Comparison of ENCODE assay signal across 8 cellular contexts in the genomic region with DNA sequence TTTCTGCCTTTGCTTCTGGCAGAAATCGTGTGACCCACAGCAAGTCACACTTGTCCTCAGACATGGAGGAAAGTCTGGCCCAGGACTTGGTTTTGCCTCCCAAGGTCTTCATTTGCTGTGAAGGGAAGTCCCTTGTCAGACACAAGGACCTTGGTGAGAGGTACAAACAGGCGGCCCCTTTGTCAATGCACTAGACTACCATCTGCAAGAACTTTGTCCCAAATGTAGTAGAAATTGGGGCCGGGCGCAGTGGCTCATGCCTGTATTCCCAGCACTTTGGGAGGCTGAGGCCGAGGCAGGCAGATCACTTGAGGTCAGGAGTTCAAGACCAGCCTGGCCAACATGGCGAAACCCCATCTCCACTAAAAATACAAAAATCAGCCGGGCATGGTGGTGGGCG. TPM values are rescaled to one million over a fixed set of nuclear protein-coding genes. Genes with fewer than 3 reads are reported as not detected.
DNase-seq lines count a peak whose midpoint lies in the region; ATAC-seq, FAIRE-seq and TF ChIP-seq lines count a peak whose summit lies in the region.
"Not testable (repeated sequence)": the region's sequence is repeated elsewhere in the genome, so short reads cannot be mapped to it uniquely, and the experiment has no call there.

No MANE protein-coding gene starts in this region.

- H3K36me3 ChIP-seq in BLaER1 (peaks cover 43% of the 10 kb centered on the region), RWPE2 (ENCODE audit: low read depth) (peaks cover 44% of the 10 kb centered on the region), K562 (ENCODE audit: control insufficient read depth, insufficient read depth, low read length) (peaks cover 56% of the 10 kb centered on the region; the same call in 2 of the 3 replicates), esophagus muscularis mucosa (peaks cover 0 to 41% (median 21%) of the 10 kb centered on the region in 4 donors), stomach (peaks cover 0 to 43% (median 35%) of the 10 kb centered on the region in 4 donors)

- not testable (repeated sequence) for H3K27ac ChIP-seq in BLaER1
- peak overlapping the region; percentile 92 for H3K27ac ChIP-seq in RWPE2 (ENCODE audit: poor library complexity, severe bottlenecking)
- H3K27ac ChIP-seq in K562 (ENCODE audit: extremely low read depth, low read depth, low read length), result peak overlapping the region; percentile 76
- H3K27ac ChIP-seq in esophagus muscularis mucosa (replicated peaks in 1 of 4), result peak overlapping the region; percentile 88 to 93 (median 91)
- peak overlapping the region in 4 of 5 donors; percentile 83 to 92 (median 88) for H3K27ac ChIP-seq in stomach

- peak overlapping the region; percentile 88 for H3K4me3 Mint-ChIP-seq in activated T-cell treated with anti-CD3 and anti-CD28 coated beads, Interleukin-2, amount 50 U/mL, for 4 hours
- H3K4me3 Mint-ChIP-seq in nephron progenitor cell, result peak overlapping the region; percentile 60

- intact Hi-C loops in K562 (cut with micrococcal nuclease), result loop anchor here (10.0 kb wide), 2 partner anchors 219 to 369 kb away; partner anchors contain the start of genes HDAC6 and OTUD5
- intact Hi-C loops in esophagus muscularis mucosa (cut with DNase I); stomach (cut with DNase I; ENCODE audit: low total_unique reads): not testable (repeated sequence)

- not testable (repeated sequence) for H3K9me1 ChIP-seq in K562 (ENCODE audit: control insufficient read depth, insufficient read depth, low read length)

- ATAC-seq in RWPE2 (ENCODE audit: low read depth); activated T-cell treated with anti-CD3 and anti-CD28 coated beads, Interleukin-2, amount 50 U/mL, for 4 hours; K562: not testable (repeated sequence)

- not testable (repeated sequence) for H3K4me3 ChIP-seq in BLaER1; RWPE2 (ENCODE audit: severe bottlenecking); esophagus muscularis mucosa
- H3K4me3 ChIP-seq in HFF-Myc (replicated peaks; ENCODE audit: low read depth, low read length), result peak overlapping the region; percentile 65
- peak overlapping the region; percentile 57 for H3K4me3 ChIP-seq in K562
- H3K4me3 ChIP-seq in stomach, result peak overlapping the region in 1 of 4 donors; percentile 66

- 78% methylated on average over 7 of the region's 8 CpGs for WGBS in K562 (ENCODE audit: insufficient coverage, low coverage, missing lambda C conversion rate)
- 89% methylated on average over 8 of the region's 8 CpGs for WGBS in esophagus muscularis mucosa
- WGBS in stomach, 5 donors, result 73 to 95% (median 92%) methylated on average over 3 to 8 of the region's 8 CpGs

- TF ChIP-seq EP300 in K562 (IDR thresholded peaks at IDR 0.05; ENCODE audit: low read length); esophagus muscularis mucosa (IDR thresholded peaks at IDR 0.05); stomach (IDR thresholded peaks at IDR 0.05): not testable (repeated sequence)

- H4K20me1 ChIP-seq in BLaER1; K562 (replicated peaks; ENCODE audit: control insufficient read depth, insufficient read depth, low read length): not testable (repeated sequence)

- H3K4me1 ChIP-seq in BLaER1, result peaks cover 20% of the 10 kb centered on the region
- peaks cover 30% of the 10 kb centered on the region for H3K4me1 ChIP-seq in RWPE2 (ENCODE audit: insufficient read depth, poor library complexity, severe bottlenecking)
- H3K4me1 ChIP-seq in K562 (replicated peaks in 1 of 2; ENCODE audit: control insufficient read depth in 2 of 2, insufficient read depth in 2 of 2, low read length in 2 of 2), result peaks cover 40 to 57% of the 10 kb centered on the region in 2 experiments
- H3K4me1 ChIP-seq in esophagus muscularis mucosa, result peaks cover 4 to 36% (median 26%) of the 10 kb centered on the region in 4 donors
- H3K4me1 ChIP-seq in stomach, result peaks cover 4 to 48% (median 27%) of the 10 kb centered on the region in 4 donors

- peaks cover 19% of the 10 kb centered on the region for H3K4me1 Mint-ChIP-seq in activated T-cell treated with anti-CD3 and anti-CD28 coated beads, Interleukin-2, amount 50 U/mL, for 4 hours (ENCODE audit: low read depth)
- not testable (repeated sequence) for H3K4me1 Mint-ChIP-seq in nephron progenitor cell

- H3K27me3 Mint-ChIP-seq in activated T-cell treated with anti-CD3 and anti-CD28 coated beads, Interleukin-2, amount 50 U/mL, for 4 hours (ENCODE audit: low read depth), result not testable (repeated sequence)
- H3K27me3 Mint-ChIP-seq in nephron progenitor cell (ENCODE audit: low read depth, poor library complexity), result peaks cover 50% of the 10 kb centered on the region

- H3K9me3 ChIP-seq in BLaER1, result peaks cover 31% of the 10 kb centered on the region
- H3K9me3 ChIP-seq in RWPE2 (ENCODE audit: severe bottlenecking); K562 (replicated peaks; ENCODE audit: control insufficient read depth, insufficient read depth, low read depth, low read length); esophagus muscularis mucosa; stomach: not testable (repeated sequence)

- not testable (repeated sequence) for TF ChIP-seq CTCF in HFF-Myc (IDR thresholded peaks at IDR 0.05; ENCODE audit: low read depth, low read length, missing control alignments); RWPE2 (IDR thresholded peaks at IDR 0.05; ENCODE audit: poor library complexity, severe bottlenecking); K562 (IDR thresholded peaks at IDR 0.05 in 2 of 3, conservative IDR thresholded peaks at IDR 0.05 in 1 of 3; ENCODE audit: insufficient read depth in 2 of 3, low read depth in 1 of 3, low read length in 3 of 3); esophagus muscularis mucosa (IDR thresholded peaks at IDR 0.05); nephron progenitor cell (IDR thresholded peaks at IDR 0.05); stomach (IDR thresholded peaks at IDR 0.05)

- CTCF ChIA-PET in K562 (lab: Yijun Ruan, JAX; ENCODE audit: low intra/inter-chr PET ratio), result not testable (repeated sequence)

- peak overlapping the region; percentile 77; the same call in 1 of the 2 replicates for H3K4me2 ChIP-seq in BLaER1
- H3K4me2 ChIP-seq in K562 (ENCODE audit: insufficient read depth, low read length), result peak overlapping the region; percentile 91

- not testable (repeated sequence) for H3K9me3 Mint-ChIP-seq in activated T-cell treated with anti-CD3 and anti-CD28 coated beads, Interleukin-2, amount 50 U/mL, for 4 hours
- H3K9me3 Mint-ChIP-seq in nephron progenitor cell, result peaks cover 60% of the 10 kb centered on the region

- DNase-seq in HFF-Myc (ENCODE audit: extremely low read depth, low read depth); RWPE2 (ENCODE audit: low spot score); activated T-cell treated with anti-CD3 and anti-CD28 coated beads, Interleukin-2, amount 50 U/mL, for 4 hours; K562 (ENCODE audit: extremely low read depth in 1 of 4, low spot score in 3 of 4); esophagus muscularis mucosa (ENCODE audit: extremely low spot score); nephron progenitor cell; stomach: not testable (repeated sequence)

- TF ChIP-seq POLR2A in K562 (conservative IDR thresholded peaks at IDR 0.05); esophagus muscularis mucosa (IDR thresholded peaks at IDR 0.05; ENCODE audit: low read depth); stomach (IDR thresholded peaks at IDR 0.05): not testable (repeated sequence)

- POLR2A ChIA-PET in K562 (lab: Yijun Ruan, JAX), result not testable (repeated sequence)

- not testable (repeated sequence) for BruUV-seq in K562 (replicated peaks; lab: Mats Ljungman, UMichigan)

- not testable (repeated sequence) for H3K36me3 Mint-ChIP-seq in activated T-cell treated with anti-CD3 and anti-CD28 coated beads, Interleukin-2, amount 50 U/mL, for 4 hours (ENCODE audit: insufficient read depth)
- H3K36me3 Mint-ChIP-seq in nephron progenitor cell (ENCODE audit: low read depth), result peaks cover 24% of the 10 kb centered on the region

- not testable (repeated sequence) for H3K27me3 ChIP-seq in BLaER1; RWPE2 (ENCODE audit: insufficient read depth, poor library complexity, severe bottlenecking); K562 (ENCODE audit: control insufficient read depth in 2 of 2, insufficient read depth in 2 of 2, low read length in 2 of 2); esophagus muscularis mucosa; stomach

- not testable (repeated sequence) for H3K27ac Mint-ChIP-seq in nephron progenitor cell

- FAIRE-seq in K562 (lab: Jason Lieb, UNC), result not testable (repeated sequence)

- peaks cover 30% of the 10 kb centered on the region for H3K79me2 ChIP-seq in K562 (ENCODE audit: control insufficient read depth, insufficient read depth, low read length)

- in situ Hi-C loops in K562 (cut with MboI), result not testable (repeated sequence)

- H3K9ac ChIP-seq in BLaER1, result not testable (repeated sequence)
- peak overlapping the region; percentile 67 to 88; a peak in 3 of 4 replicates for H3K9ac ChIP-seq in K562 (ENCODE audit: insufficient read depth in 1 of 2, low read depth in 2 of 2, low read length in 2 of 2)

- not testable (repeated sequence) for H2AFZ ChIP-seq in K562 (ENCODE audit: low read depth, low read length)

- not testable (repeated sequence) for TF ChIP-seq RAD21 in K562 (CRISPR knock-in tag; conservative IDR thresholded peaks at IDR 0.05 in 1 of 2, IDR thresholded peaks at IDR 0.05 in 1 of 2)

RNA-seq across cellular contexts. Expression of gene PLP2, which starts 1.8 kb away (rescaled TPM):
- total RNA-seq in activated T-cell treated with anti-CD3 and anti-CD28 coated beads, Interleukin-2, amount 50 U/mL, for 4 hours, result 100 to 1,000 TPM; 111 to 134 (median 126) TPM
- 74.1 and 122 TPM in 2 replicates for total RNA-seq in K562 (2011; cell fraction: chromatin; rRNA removed; ENCODE audit: low replicate concordance)
- 138 and 180 TPM in 2 replicates for total RNA-seq in K562 (2011; cell fraction: nucleolus; rRNA removed)
- total RNA-seq in K562 (2011; cell fraction: nucleoplasm; rRNA removed), result 178 and 233 TPM in 2 replicates
- total RNA-seq in K562 (2014; rRNA removed), result 34.7 and 55.2 TPM in 2 replicates
- 65.1 and 67.8 TPM in 2 replicates for total RNA-seq in K562 (2014; rRNA removed; fragmentation: Illumina TruSeq; extraction: Trizol)
- total RNA-seq in K562 (2015; rRNA removed; fragmentation: Illumina TruSeq; extraction: Trizol), result 70.4 and 73.0 TPM in 2 replicates
- 106 and 112 TPM in 2 replicates for total RNA-seq in K562 (2021)
- 169 and 175 TPM in 2 replicates for polyA plus RNA-seq in K562 (2011; rRNA removed)
- 367 and 379 TPM in 2 replicates for polyA plus RNA-seq in K562 (2011; cell fraction: cytosol; rRNA removed)
- polyA plus RNA-seq in K562 (2011; cell fraction: nucleus; rRNA removed), result 76.0 and 82.2 TPM in 2 replicates
- polyA plus RNA-seq in K562 (2012), result 170 and 356 TPM in 2 replicates
- 199 and 236 TPM in 2 replicates for polyA plus RNA-seq in K562 (2014; fragmentation: Illumina TruSeq; extraction: Trizol)
- 100 to 1,000 TPM; 117 to 208 TPM for polyA plus RNA-seq in K562 (2014; fragmentation: Nextera tagmentation; extraction: Ambion mirVana)
- polyA plus RNA-seq in K562 (2014; rRNA removed), result 63.0 and 96.3 TPM in 2 replicates
- polyA minus RNA-seq in K562 (2011; rRNA and poly(A)+ RNA removed), result 88.3 and 104 TPM in 2 replicates
- polyA minus RNA-seq in K562 (2011; cell fraction: cytosol; rRNA and poly(A)+ RNA removed), result 55.9 and 80.5 TPM in 2 replicates
- polyA minus RNA-seq in K562 (2011; cell fraction: nucleus; rRNA and poly(A)+ RNA removed), result 8.6 and 18.3 TPM in 2 replicates
- 100 to 1,000 TPM in 1 of 4 donors, 10 to 100 TPM in 3; 55.3 to 101 (median 76.3) TPM for total RNA-seq in esophagus muscularis mucosa
- total RNA-seq in stomach, result 100 to 1,000 TPM in 1 of 5 donors, 10 to 100 TPM in 4; 14.0 to 155 (median 52.2) TPM
- polyA plus RNA-seq in stomach, result 100 to 1,000 TPM in 1 of 3 donors, 10 to 100 TPM in 2; 55.0 to 323 (median 94.4) TPM

RNA-seq across cellular contexts. Expression of gene MAGIX, which starts 11.0 kb away (rescaled TPM):
- total RNA-seq in activated T-cell treated with anti-CD3 and anti-CD28 coated beads, Interleukin-2, amount 50 U/mL, for 4 hours, result 1 to 10 TPM in 1 of 3 donors, under 1 TPM in 2; 0.81 to 1.6 (median 0.84) TPM
- total RNA-seq in K562 (2011; cell fraction: chromatin; rRNA removed; ENCODE audit: low replicate concordance), result 3.0 TPM in 2 replicates
- total RNA-seq in K562 (2011; cell fraction: nucleolus; rRNA removed), result 1.8 and 2.7 TPM in 2 replicates
- total RNA-seq in K562 (2011; cell fraction: nucleoplasm; rRNA removed), result 2.5 and 4.6 TPM in 2 replicates
- total RNA-seq in K562 (2014; rRNA removed), result 2.5 and 3.5 TPM in 2 replicates
- total RNA-seq in K562 (2014; rRNA removed; fragmentation: Illumina TruSeq; extraction: Trizol), result 0.32 and 0.33 TPM in 2 replicates
- 0.47 and 0.79 TPM in 2 replicates for total RNA-seq in K562 (2015; rRNA removed; fragmentation: Illumina TruSeq; extraction: Trizol)
- 2.2 and 2.4 TPM in 2 replicates for total RNA-seq in K562 (2021)
- polyA plus RNA-seq in K562 (2011; rRNA removed), result 0.78 and 1.6 TPM in 2 replicates
- polyA plus RNA-seq in K562 (2011; cell fraction: cytosol; rRNA removed), result 2.6 and 4.7 TPM in 2 replicates
- 2.2 and 4.1 TPM in 2 replicates for polyA plus RNA-seq in K562 (2011; cell fraction: nucleus; rRNA removed)
- polyA plus RNA-seq in K562 (2012), result 1.1 and 1.7 TPM in 2 replicates
- 0.28 and 1.2 TPM in 2 replicates for polyA plus RNA-seq in K562 (2014; fragmentation: Illumina TruSeq; extraction: Trizol)
- polyA plus RNA-seq in K562 (2014; fragmentation: Nextera tagmentation; extraction: Ambion mirVana), result under 1 TPM; 0.08 to 0.22 TPM
- polyA plus RNA-seq in K562 (2014; rRNA removed), result 1.4 and 1.9 TPM in 2 replicates
- 0.91 and 1.2 TPM in 2 replicates for polyA minus RNA-seq in K562 (2011; rRNA and poly(A)+ RNA removed)
- 1.0 and 2.2 TPM in 2 replicates for polyA minus RNA-seq in K562 (2011; cell fraction: cytosol; rRNA and poly(A)+ RNA removed)
- polyA minus RNA-seq in K562 (2011; cell fraction: nucleus; rRNA and poly(A)+ RNA removed), result 2.2 and 2.7 TPM in 2 replicates
- total RNA-seq in esophagus muscularis mucosa, result 1 to 10 TPM; 1.5 to 4.2 (median 3.6) TPM
- total RNA-seq in stomach, result 10 to 100 TPM in 3 of 5 donors, 1 to 10 TPM in 2; 4.7 to 43.2 (median 10.3) TPM
- polyA plus RNA-seq in stomach, result 10 to 100 TPM; 18.9 to 41.1 (median 35.0) TPM

RNA-seq across cellular contexts. Expression of gene PRICKLE3, which starts 12.6 kb away (rescaled TPM):
- 10 to 100 TPM in 2 of 3 donors, 1 to 10 TPM in 1; 9.2 to 11.7 (median 10.3) TPM for total RNA-seq in activated T-cell treated with anti-CD3 and anti-CD28 coated beads, Interleukin-2, amount 50 U/mL, for 4 hours
- 44.7 and 103 TPM in 2 replicates for total RNA-seq in K562 (2011; cell fraction: chromatin; rRNA removed; ENCODE audit: low replicate concordance)
- total RNA-seq in K562 (2011; cell fraction: nucleolus; rRNA removed), result 65.1 and 65.2 TPM in 2 replicates
- total RNA-seq in K562 (2011; cell fraction: nucleoplasm; rRNA removed), result 41.5 and 44.2 TPM in 2 replicates
- total RNA-seq in K562 (2014; rRNA removed) (24.7 and 26.8 TPM in 2 replicates), K562 (2014; rRNA removed; fragmentation: Illumina TruSeq; extraction: Trizol) (6.8 and 8.7 TPM in 2 replicates), K562 (2015; rRNA removed; fragmentation: Illumina TruSeq; extraction: Trizol) (10.2 and 11.2 TPM in 2 replicates), K562 (2021) (43.8 and 44.3 TPM in 2 replicates), esophagus muscularis mucosa (10 to 100 TPM in 3 of 4 donors, 1 to 10 TPM in 1; 7.6 to 16.2 (median 12.3) TPM), stomach (10 to 100 TPM in 3 of 5 donors, 1 to 10 TPM in 2; 3.7 to 65.1 (median 16.9) TPM)
- polyA plus RNA-seq in K562 (2011; rRNA removed) (14.0 and 22.0 TPM in 2 replicates), K562 (2014; fragmentation: Illumina TruSeq; extraction: Trizol) (19.1 and 19.4 TPM in 2 replicates), K562 (2014; fragmentation: Nextera tagmentation; extraction: Ambion mirVana) (1 to 10 TPM; 1.1 to 1.4 TPM), K562 (2014; rRNA removed) (23.7 and 32.8 TPM in 2 replicates), stomach (1 to 10 TPM; 6.3 to 7.1 (median 6.5) TPM)
- 13.3 and 26.4 TPM in 2 replicates for polyA plus RNA-seq in K562 (2011; cell fraction: cytosol; rRNA removed)
- polyA plus RNA-seq in K562 (2011; cell fraction: nucleus; rRNA removed), result 49.4 and 83.5 TPM in 2 replicates
- 28.6 and 29.5 TPM in 2 replicates for polyA plus RNA-seq in K562 (2012)
- polyA minus RNA-seq in K562 (2011; rRNA and poly(A)+ RNA removed), result 10.3 and 12.1 TPM in 2 replicates
- polyA minus RNA-seq in K562 (2011; cell fraction: cytosol; rRNA and poly(A)+ RNA removed), result 30.0 and 34.3 TPM in 2 replicates
- 18.0 and 18.3 TPM in 2 replicates for polyA minus RNA-seq in K562 (2011; cell fraction: nucleus; rRNA and poly(A)+ RNA removed)

RNA-seq across cellular contexts. Expression of gene SYP, which starts 26.4 kb away (rescaled TPM):
- 1 to 10 TPM; 3.1 to 5.3 (median 3.8) TPM for total RNA-seq in activated T-cell treated with anti-CD3 and anti-CD28 coated beads, Interleukin-2, amount 50 U/mL, for 4 hours
- total RNA-seq in K562 (2011; cell fraction: chromatin; rRNA removed; ENCODE audit: low replicate concordance), result 4.8 and 8.4 TPM in 2 replicates
- 6.8 and 7.3 TPM in 2 replicates for total RNA-seq in K562 (2011; cell fraction: nucleolus; rRNA removed)
- total RNA-seq in K562 (2011; cell fraction: nucleoplasm; rRNA removed), result 6.0 and 10.6 TPM in 2 replicates
- total RNA-seq in K562 (2014; rRNA removed), result 3.4 and 3.9 TPM in 2 replicates
- total RNA-seq in K562 (2014; rRNA removed; fragmentation: Illumina TruSeq; extraction: Trizol), result 2.2 and 2.6 TPM in 2 replicates
- 1.5 and 1.6 TPM in 2 replicates for total RNA-seq in K562 (2015; rRNA removed; fragmentation: Illumina TruSeq; extraction: Trizol)
- total RNA-seq in K562 (2021), result 2.1 and 3.0 TPM in 2 replicates
- 3.9 and 5.1 TPM in 2 replicates for polyA plus RNA-seq in K562 (2011; rRNA removed)
- polyA plus RNA-seq in K562 (2011; cell fraction: cytosol; rRNA removed), result 5.7 and 10.1 TPM in 2 replicates
- polyA plus RNA-seq in K562 (2011; cell fraction: nucleus; rRNA removed), result 3.8 and 7.1 TPM in 2 replicates
- polyA plus RNA-seq in K562 (2012), result 1.8 and 4.5 TPM in 2 replicates
- polyA plus RNA-seq in K562 (2014; fragmentation: Illumina TruSeq; extraction: Trizol), result 2.4 and 2.9 TPM in 2 replicates
- under 1 TPM; 0.48 to 0.52 TPM for polyA plus RNA-seq in K562 (2014; fragmentation: Nextera tagmentation; extraction: Ambion mirVana)
- polyA plus RNA-seq in K562 (2014; rRNA removed), result 3.6 and 4.3 TPM in 2 replicates
- polyA minus RNA-seq in K562 (2011; rRNA and poly(A)+ RNA removed), result 1.6 and 3.3 TPM in 2 replicates
- 1.3 and 4.0 TPM in 2 replicates for polyA minus RNA-seq in K562 (2011; cell fraction: cytosol; rRNA and poly(A)+ RNA removed)
- 3.8 and 4.0 TPM in 2 replicates for polyA minus RNA-seq in K562 (2011; cell fraction: nucleus; rRNA and poly(A)+ RNA removed)
- 10 to 100 TPM in 1 of 4 donors, 1 to 10 TPM in 3; 4.5 to 12.0 (median 6.1) TPM for total RNA-seq in esophagus muscularis mucosa
- 100 to 1,000 TPM in 1 of 5 donors, 1 to 10 TPM in 2, under 1 TPM in 1, not detected in 1; 0.89 to 211 (median 3.3) TPM for total RNA-seq in stomach
- polyA plus RNA-seq in stomach, result 1 to 10 TPM in 2 of 3 donors, under 1 TPM in 1; 0.92 to 5.0 (median 3.9) TPM

RNA-seq across cellular contexts. Expression of gene GPKOW, which starts 50.0 kb away (rescaled TPM):
- 10 to 100 TPM; 21.2 to 28.4 (median 24.6) TPM for total RNA-seq in activated T-cell treated with anti-CD3 and anti-CD28 coated beads, Interleukin-2, amount 50 U/mL, for 4 hours
- total RNA-seq in K562 (2011; cell fraction: chromatin; rRNA removed; ENCODE audit: low replicate concordance), result 13.7 and 27.7 TPM in 2 replicates
- total RNA-seq in K562 (2011; cell fraction: nucleolus; rRNA removed), result 19.3 and 21.2 TPM in 2 replicates
- 16.6 and 19.1 TPM in 2 replicates for total RNA-seq in K562 (2011; cell fraction: nucleoplasm; rRNA removed)
- total RNA-seq in K562 (2014; rRNA removed) (44.8 and 49.6 TPM in 2 replicates), K562 (2014; rRNA removed; fragmentation: Illumina TruSeq; extraction: Trizol) (15.0 and 16.6 TPM in 2 replicates), K562 (2015; rRNA removed; fragmentation: Illumina TruSeq; extraction: Trizol) (23.6 and 23.8 TPM in 2 replicates), K562 (2021) (29.7 and 30.0 TPM in 2 replicates), esophagus muscularis mucosa (10 to 100 TPM; 27.8 to 43.8 (median 32.4) TPM), stomach (10 to 100 TPM in 2 of 5 donors, 1 to 10 TPM in 3; 6.4 to 19.1 (median 8.2) TPM)
- polyA plus RNA-seq in K562 (2011; rRNA removed) (30.1 and 34.3 TPM in 2 replicates), K562 (2014; fragmentation: Illumina TruSeq; extraction: Trizol) (31.3 and 31.4 TPM in 2 replicates), K562 (2014; fragmentation: Nextera tagmentation; extraction: Ambion mirVana) (1 to 10 TPM; 3.7 to 4.5 TPM), K562 (2014; rRNA removed) (30.4 and 37.4 TPM in 2 replicates), stomach (10 to 100 TPM; 14.1 to 18.2 (median 14.7) TPM)
- 27.5 and 32.8 TPM in 2 replicates for polyA plus RNA-seq in K562 (2011; cell fraction: cytosol; rRNA removed)
- 20.6 and 21.4 TPM in 2 replicates for polyA plus RNA-seq in K562 (2011; cell fraction: nucleus; rRNA removed)
- polyA plus RNA-seq in K562 (2012), result 25.4 and 35.2 TPM in 2 replicates
- 21.1 and 27.6 TPM in 2 replicates for polyA minus RNA-seq in K562 (2011; rRNA and poly(A)+ RNA removed)
- 15.4 and 17.1 TPM in 2 replicates for polyA minus RNA-seq in K562 (2011; cell fraction: cytosol; rRNA and poly(A)+ RNA removed)
- polyA minus RNA-seq in K562 (2011; cell fraction: nucleus; rRNA and poly(A)+ RNA removed), result 4.6 and 8.4 TPM in 2 replicates
